ENCODE assay signal across 38 cellular contexts in the genomic region with DNA sequence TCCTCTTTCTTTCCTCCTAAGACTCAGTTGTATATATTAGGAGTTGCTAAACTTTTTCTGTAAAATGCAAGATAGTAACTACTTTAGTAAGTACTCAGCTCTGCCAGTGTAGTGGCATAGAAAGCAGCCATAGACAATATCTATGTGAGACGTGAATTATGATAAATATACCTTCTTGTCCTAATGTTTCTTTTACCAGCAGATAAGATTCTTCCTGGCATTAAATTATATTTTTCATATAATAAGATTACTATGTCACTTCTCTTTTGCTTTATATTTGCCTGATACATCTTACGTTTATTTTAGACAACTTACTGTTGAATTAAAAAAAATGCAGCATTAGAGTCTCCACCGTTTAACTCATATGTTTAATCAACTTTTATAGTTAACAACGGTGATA. TPM values are rescaled to one million over a fixed set of nuclear protein-coding genes. Genes with fewer than 3 reads are reported as not detected.
"Had no signal": no experiment of that assay in that cellular context is flagged by ENCODE, and none has a peak within 500 bp of the region (broad histone marks: within the 10 kb centered on the region; RNA-seq: fewer than 3 reads in every experiment).

No MANE protein-coding gene starts in this region.

- H3K36me3 Mint-ChIP-seq: activated CD4-positive, alpha-beta memory T cell treated with anti-CD3 and anti-CD28 coated beads for 36 hours; activated CD8-positive, alpha-beta memory T cell treated with anti-CD3 and anti-CD28 coated beads, Interleukin-2, amount 10 ng/mL, durations not matched to agents 7 days and 5 days; activated naive CD4-positive, alpha-beta T cell treated with anti-CD3 and anti-CD28 coated beads, Interleukin-2, amount 10 ng/mL, durations not matched to agents 7 days and 5 days; activated naive CD4-positive, alpha-beta T cell treated with anti-CD3 and anti-CD28 coated beads, Interleukin-2, amount 50 U/mL, for 24 hours; activated naive CD8-positive, alpha-beta T cell; activated naive CD8-positive, alpha-beta T cell treated with anti-CD3 and anti-CD28 coated beads, Interleukin-2, amount 10 ng/mL, durations not matched to agents 7 days and 5 days had no signal

- H3K4me3 Mint-ChIP-seq: activated B cell treated with CpG ODN at 0.5 μM for 24 hours; activated CD4-positive, alpha-beta memory T cell treated with anti-CD3 and anti-CD28 coated beads for 36 hours; activated CD4-positive, alpha-beta T cell treated with anti-CD3 and anti-CD28 coated beads, Interleukin-2, amount 10 ng/mL, durations not matched to agents 24 days and 14 days; activated CD8-positive, alpha-beta memory T cell treated with anti-CD3 and anti-CD28 coated beads, Interleukin-2, amount 10 ng/mL, durations not matched to agents 7 days and 5 days; activated CD8-positive, alpha-beta T cell treated with anti-CD3 and anti-CD28 coated beads, Interleukin-2, amount 10 ng/mL, durations not matched to agents 7 days and 5 days; activated naive CD4-positive, alpha-beta T cell treated with anti-CD3 and anti-CD28 coated beads, Interleukin-2, amount 10 ng/mL, durations not matched to agents 7 days and 5 days; activated naive CD4-positive, alpha-beta T cell treated with anti-CD3 and anti-CD28 coated beads, Interleukin-2, amount 50 U/mL, for 24 hours; activated naive CD8-positive, alpha-beta T cell; activated naive CD8-positive, alpha-beta T cell treated with anti-CD3 and anti-CD28 coated beads, Interleukin-2, amount 10 ng/mL, durations not matched to agents 7 days and 5 days; activated naive CD8-positive, alpha-beta T cell treated with anti-CD3 and anti-CD28 coated beads, Interleukin-2, amount 50 U/mL, for 24 hours; activated T-cell treated with anti-CD3 and anti-CD28 coated beads, Interleukin-2, amount 50 U/mL, for 24 hours; brain; central memory CD8-positive, alpha-beta T cell; T-helper 1 cell treated with Interleukin-12 subunit alpha and Interleukin-12 subunit beta and Interleukin-4 antibody, amounts not matched to agents 30 μg/mL and 1 μg/mL, for 36 hours; T-helper 2 cell treated with Interferon-gamma antibody and Interleukin-4, amounts not matched to agents 5 μg/mL and 100 μg/mL, for 36 hours had no signal

- H3K27ac ChIP-seq: ascending aorta, cardiac muscle cell, VCaP had no signal

- H3K4me3 ChIP-seq: ascending aorta, cardiac muscle cell had no signal

- DNase-seq: activated B cell treated with CpG ODN at 0.5 μM for 24 hours; activated CD4-positive, alpha-beta memory T cell treated with anti-CD3 and anti-CD28 coated beads for 36 hours; activated CD4-positive, alpha-beta T cell treated with anti-CD3 and anti-CD28 coated beads for 4 hours; activated CD4-positive, alpha-beta T cell treated with anti-CD3 and anti-CD28 coated beads, Interleukin-2, amount 10 ng/mL, durations not matched to agents 24 days and 14 days; activated CD4-positive, alpha-beta T cell treated with anti-CD3 and anti-CD28 coated beads, Interleukin-2, amount 50 U/mL, for 1 hour; activated CD4-positive, alpha-beta T cell treated with anti-CD3 and anti-CD28 coated beads, Interleukin-2, amount 50 U/mL, for 4 hours; activated CD4-positive, CD25-positive, alpha-beta regulatory T cell treated with anti-CD3 and anti-CD28 coated beads, Interleukin-2, amount 50 U/mL, for 72 hours; activated CD8-positive, alpha-beta memory T cell treated with anti-CD3 and anti-CD28 coated beads for 24 hours; activated CD8-positive, alpha-beta memory T cell treated with anti-CD3 and anti-CD28 coated beads, Interleukin-2, amount 10 ng/mL, durations not matched to agents 7 days and 5 days; activated CD8-positive, alpha-beta memory T cell treated with anti-CD3 and anti-CD28 coated beads, Interleukin-2, amount 50 U/mL, for 48 hours; activated CD8-positive, alpha-beta T cell treated with anti-CD3 and anti-CD28 coated beads, Interleukin-2, amount 10 ng/mL, durations not matched to agents 7 days and 5 days; activated effector memory CD4-positive, alpha-beta T cell treated with Interleukin-2 at 50 U/mL for 16 hours; activated gamma-delta T cell; activated naive CD4-positive, alpha-beta T cell treated with anti-CD3 and anti-CD28 coated beads, Interleukin-2, amount 10 ng/mL, durations not matched to agents 7 days and 5 days; activated naive CD4-positive, alpha-beta T cell treated with Interleukin-2 at 50 U/mL for 16 hours; activated naive CD8-positive, alpha-beta T cell treated with anti-CD3 and anti-CD28 coated beads, Interleukin-2, amount 10 ng/mL, durations not matched to agents 7 days and 5 days; activated naive CD8-positive, alpha-beta T cell treated with anti-CD3 and anti-CD28 coated beads, Interleukin-2, amount 50 U/mL, for 24 hours; activated T-cell treated with anti-CD3 and anti-CD28 coated beads, Interleukin-2, amount 50 U/mL, for 24 hours; activated T-cell treated with anti-CD3 and anti-CD28 coated beads, Interleukin-2, amount 50 U/mL, for 48 hours; caudate nucleus; cerebellar nuclear complex; T-helper 1 cell; T-helper 2 cell; T-helper 9 cell had no signal

- H3K36me3 ChIP-seq: ascending aorta, cardiac muscle cell had no signal

- H3K4me1 ChIP-seq: ascending aorta had no signal

- H3K27ac Mint-ChIP-seq: activated B cell treated with CpG ODN at 0.5 μM for 24 hours; activated CD4-positive, alpha-beta memory T cell treated with anti-CD3 and anti-CD28 coated beads for 36 hours; activated CD4-positive, alpha-beta T cell treated with anti-CD3 and anti-CD28 coated beads, Interleukin-2, amount 10 ng/mL, durations not matched to agents 24 days and 14 days; activated CD8-positive, alpha-beta memory T cell treated with anti-CD3 and anti-CD28 coated beads, Interleukin-2, amount 10 ng/mL, durations not matched to agents 7 days and 5 days; activated CD8-positive, alpha-beta T cell treated with anti-CD3 and anti-CD28 coated beads, Interleukin-2, amount 10 ng/mL, durations not matched to agents 7 days and 5 days; activated naive CD4-positive, alpha-beta T cell treated with anti-CD3 and anti-CD28 coated beads, Interleukin-2, amount 10 ng/mL, durations not matched to agents 7 days and 5 days; activated naive CD4-positive, alpha-beta T cell treated with anti-CD3 and anti-CD28 coated beads, Interleukin-2, amount 50 U/mL, for 24 hours; activated naive CD8-positive, alpha-beta T cell; activated naive CD8-positive, alpha-beta T cell treated with anti-CD3 and anti-CD28 coated beads, Interleukin-2, amount 10 ng/mL, durations not matched to agents 7 days and 5 days; activated naive CD8-positive, alpha-beta T cell treated with anti-CD3 and anti-CD28 coated beads, Interleukin-2, amount 50 U/mL, for 24 hours; activated T-cell treated with anti-CD3 and anti-CD28 coated beads, Interleukin-2, amount 50 U/mL, for 24 hours; activated T-helper 2 cell treated with anti-CD3 and anti-CD28 coated beads, Interferon-gamma antibody, Interleukin-2, Interleukin-4, amounts not matched to agents 10 μg/mL and 5 μg/mL and 100 μg/mL, durations not matched to agents 14 hours and 24 hours and 36 hours; T-helper 1 cell treated with Interleukin-12 subunit alpha and Interleukin-12 subunit beta and Interleukin-4 antibody, amounts not matched to agents 30 μg/mL and 1 μg/mL, for 36 hours; T-helper 2 cell treated with Interferon-gamma antibody and Interleukin-4, amounts not matched to agents 5 μg/mL and 100 μg/mL, for 36 hours had no signal

- H3K27me3 Mint-ChIP-seq: activated B cell treated with CpG ODN at 0.5 μM for 24 hours; activated CD4-positive, alpha-beta memory T cell treated with anti-CD3 and anti-CD28 coated beads for 36 hours; activated CD4-positive, alpha-beta T cell treated with anti-CD3 and anti-CD28 coated beads, Interleukin-2, amount 10 ng/mL, durations not matched to agents 24 days and 14 days; activated CD8-positive, alpha-beta memory T cell treated with anti-CD3 and anti-CD28 coated beads, Interleukin-2, amount 10 ng/mL, durations not matched to agents 7 days and 5 days; activated naive CD4-positive, alpha-beta T cell treated with anti-CD3 and anti-CD28 coated beads, Interleukin-2, amount 10 ng/mL, durations not matched to agents 7 days and 5 days; activated naive CD4-positive, alpha-beta T cell treated with anti-CD3 and anti-CD28 coated beads, Interleukin-2, amount 50 U/mL, for 24 hours; activated naive CD8-positive, alpha-beta T cell; activated naive CD8-positive, alpha-beta T cell treated with anti-CD3 and anti-CD28 coated beads, Interleukin-2, amount 10 ng/mL, durations not matched to agents 7 days and 5 days; activated naive CD8-positive, alpha-beta T cell treated with anti-CD3 and anti-CD28 coated beads, Interleukin-2, amount 50 U/mL, for 24 hours; activated T-cell treated with anti-CD3 and anti-CD28 coated beads, Interleukin-2, amount 50 U/mL, for 24 hours; brain; central memory CD8-positive, alpha-beta T cell had no signal

- H3K9me3 Mint-ChIP-seq: activated CD4-positive, alpha-beta memory T cell treated with anti-CD3 and anti-CD28 coated beads for 36 hours; activated CD4-positive, alpha-beta T cell treated with anti-CD3 and anti-CD28 coated beads, Interleukin-2, amount 10 ng/mL, durations not matched to agents 24 days and 14 days; activated naive CD4-positive, alpha-beta T cell treated with anti-CD3 and anti-CD28 coated beads, Interleukin-2, amount 10 ng/mL, durations not matched to agents 7 days and 5 days; activated naive CD8-positive, alpha-beta T cell treated with anti-CD3 and anti-CD28 coated beads, Interleukin-2, amount 10 ng/mL, durations not matched to agents 7 days and 5 days; activated T-helper 2 cell treated with anti-CD3 and anti-CD28 coated beads, Interferon-gamma antibody, Interleukin-2, Interleukin-4, amounts not matched to agents 10 μg/mL and 5 μg/mL and 100 μg/mL, durations not matched to agents 14 hours and 24 hours and 36 hours; T-helper 1 cell treated with Interleukin-12 subunit alpha and Interleukin-12 subunit beta and Interleukin-4 antibody, amounts not matched to agents 30 μg/mL and 1 μg/mL, for 36 hours; T-helper 2 cell treated with Interferon-gamma antibody and Interleukin-4, amounts not matched to agents 5 μg/mL and 100 μg/mL, for 36 hours had no signal

- H3K4me1 Mint-ChIP-seq: activated B cell treated with CpG ODN at 0.5 μM for 24 hours; activated CD4-positive, alpha-beta T cell treated with anti-CD3 and anti-CD28 coated beads, Interleukin-2, amount 10 ng/mL, durations not matched to agents 24 days and 14 days; activated CD8-positive, alpha-beta memory T cell treated with anti-CD3 and anti-CD28 coated beads, Interleukin-2, amount 10 ng/mL, durations not matched to agents 7 days and 5 days; activated naive CD4-positive, alpha-beta T cell treated with anti-CD3 and anti-CD28 coated beads, Interleukin-2, amount 10 ng/mL, durations not matched to agents 7 days and 5 days; activated naive CD4-positive, alpha-beta T cell treated with anti-CD3 and anti-CD28 coated beads, Interleukin-2, amount 50 U/mL, for 24 hours; activated naive CD8-positive, alpha-beta T cell treated with anti-CD3 and anti-CD28 coated beads, Interleukin-2, amount 10 ng/mL, durations not matched to agents 7 days and 5 days; activated naive CD8-positive, alpha-beta T cell treated with anti-CD3 and anti-CD28 coated beads, Interleukin-2, amount 50 U/mL, for 24 hours; central memory CD8-positive, alpha-beta T cell had no signal

- H3K27me3 ChIP-seq: ascending aorta, cardiac muscle cell had no signal

- ATAC-seq: activated CD8-positive, alpha-beta memory T cell treated with anti-CD3 and anti-CD28 coated beads, Interleukin-2, amount 10 ng/mL, durations not matched to agents 7 days and 5 days; activated CD8-positive, alpha-beta T cell treated with anti-CD3 and anti-CD28 coated beads, Interleukin-2, amount 10 ng/mL, durations not matched to agents 7 days and 5 days; activated naive CD8-positive, alpha-beta T cell treated with anti-CD3 and anti-CD28 coated beads, Interleukin-2, amount 50 U/mL, for 24 hours had no signal

- FAIRE-seq: bronchial epithelial cell, TTC549 had no signal

RNA-seq across cellular contexts. Expression of gene HDGFL1, which starts 51.7 kb away (rescaled TPM):
- total RNA-seq: activated B cell treated with CpG ODN at 0.5 μM for 24 hours; activated CD4-positive, alpha-beta memory T cell treated with anti-CD3 and anti-CD28 coated beads for 36 hours; activated CD4-positive, alpha-beta T cell treated with anti-CD3 and anti-CD28 coated beads, Interleukin-2, amount 10 ng/mL, durations not matched to agents 24 days and 14 days; activated CD8-positive, alpha-beta memory T cell treated with anti-CD3 and anti-CD28 coated beads, Interleukin-2, amount 10 ng/mL, durations not matched to agents 7 days and 5 days; activated CD8-positive, alpha-beta T cell treated with anti-CD3 and anti-CD28 coated beads, Interleukin-2, amount 10 ng/mL, durations not matched to agents 7 days and 5 days; activated naive CD8-positive, alpha-beta T cell treated with anti-CD3 and anti-CD28 coated beads, Interleukin-2, amount 10 ng/mL, durations not matched to agents 7 days and 5 days; activated T-helper 2 cell treated with anti-CD3 and anti-CD28 coated beads, Interferon-gamma antibody, Interleukin-2, Interleukin-4, amounts not matched to agents 10 μg/mL and 5 μg/mL and 100 μg/mL, durations not matched to agents 14 hours and 24 hours and 36 hours; ascending aorta; bronchial epithelial cell; cardiac muscle cell; chondrocyte had no signal
- polyA plus RNA-seq: adipose tissue, cardiac muscle cell had no signal
